In the genomic region with DNA sequence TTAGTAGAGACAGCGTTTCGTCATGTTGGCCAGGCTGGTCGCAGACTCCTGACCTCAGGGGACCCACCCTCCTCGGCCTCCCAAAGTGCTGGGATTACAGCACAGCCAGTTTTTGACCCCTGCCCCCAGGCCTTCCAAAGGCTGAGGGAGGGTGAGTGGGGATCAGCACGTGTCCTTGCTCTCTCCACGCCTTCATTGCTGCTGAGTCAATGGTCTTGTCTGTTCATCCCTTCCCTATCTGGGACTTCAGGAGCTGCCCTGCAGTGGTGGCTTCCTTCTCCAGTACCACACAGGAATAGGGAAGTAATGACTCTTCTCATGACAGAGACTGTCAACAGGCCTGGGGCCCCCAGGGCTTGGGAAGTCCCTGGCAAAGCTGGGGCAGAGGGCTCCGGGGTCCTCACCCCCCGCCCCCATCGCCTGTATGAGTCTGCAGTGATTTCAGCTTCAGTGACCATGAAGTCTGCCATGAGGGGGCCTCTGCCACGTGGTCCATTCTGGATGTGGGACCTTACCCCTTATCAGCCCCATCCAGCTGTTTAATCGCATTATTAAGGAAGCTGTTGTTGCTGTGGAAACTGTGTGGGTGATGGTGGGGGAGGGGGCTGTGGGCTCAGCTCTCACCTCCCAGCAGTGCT, we compare ENCODE assay signal across 1 cellular context.
TF ChIP-seq lines count a peak whose summit lies in the region.

No MANE protein-coding gene starts in this region.

TF ChIP-seq in HepG2, 621 proteins besides CTCF, POLR2A, EP300 and RAD21 (continued from another document and continues in another):
- TF ChIP-seq, protein P1, sequence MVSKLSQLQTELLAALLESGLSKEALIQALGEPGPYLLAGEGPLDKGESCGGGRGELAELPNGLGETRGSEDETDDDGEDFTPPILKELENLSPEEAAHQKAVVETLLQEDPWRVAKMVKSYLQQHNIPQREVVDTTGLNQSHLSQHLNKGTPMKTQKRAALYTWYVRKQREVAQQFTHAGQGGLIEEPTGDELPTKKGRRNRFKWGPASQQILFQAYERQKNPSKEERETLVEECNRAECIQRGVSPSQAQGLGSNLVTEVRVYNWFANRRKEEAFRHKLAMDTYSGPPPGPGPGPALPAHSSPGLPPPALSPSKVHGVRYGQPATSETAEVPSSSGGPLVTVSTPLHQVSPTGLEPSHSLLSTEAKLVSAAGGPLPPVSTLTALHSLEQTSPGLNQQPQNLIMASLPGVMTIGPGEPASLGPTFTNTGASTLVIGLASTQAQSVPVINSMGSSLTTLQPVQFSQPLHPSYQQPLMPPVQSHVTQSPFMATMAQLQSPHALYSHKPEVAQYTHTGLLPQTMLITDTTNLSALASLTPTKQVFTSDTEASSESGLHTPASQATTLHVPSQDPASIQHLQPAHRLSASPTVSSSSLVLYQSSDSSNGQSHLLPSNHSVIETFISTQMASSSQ (IDR thresholded peaks at IDR 0.05; ENCODE audit: low read depth), result no peak
- TF ChIP-seq, protein P1 (CRISPR knock-in tag; IDR thresholded peaks at IDR 0.05; ENCODE audit: borderline replicate concordance), result no peak
- TF ChIP-seq TCF7L2 (IDR thresholded peaks at IDR 0.05; ENCODE audit: low read depth, low read length), result no peak
- TF ChIP-seq, protein P2, sequence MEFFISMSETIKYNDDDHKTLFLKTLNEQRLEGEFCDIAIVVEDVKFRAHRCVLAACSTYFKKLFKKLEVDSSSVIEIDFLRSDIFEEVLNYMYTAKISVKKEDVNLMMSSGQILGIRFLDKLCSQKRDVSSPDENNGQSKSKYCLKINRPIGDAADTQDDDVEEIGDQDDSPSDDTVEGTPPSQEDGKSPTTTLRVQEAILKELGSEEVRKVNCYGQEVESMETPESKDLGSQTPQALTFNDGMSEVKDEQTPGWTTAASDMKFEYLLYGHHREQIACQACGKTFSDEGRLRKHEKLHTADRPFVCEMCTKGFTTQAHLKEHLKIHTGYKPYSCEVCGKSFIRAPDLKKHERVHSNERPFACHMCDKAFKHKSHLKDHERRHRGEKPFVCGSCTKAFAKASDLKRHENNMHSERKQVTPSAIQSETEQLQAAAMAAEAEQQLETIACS (CRISPR knock-in tag; IDR thresholded peaks at IDR 0.05), result no peak
- TF ChIP-seq SMARCE1 (IDR thresholded peaks at IDR 0.05; ENCODE audit: borderline replicate concordance), result no peak
- TF ChIP-seq ADNP (CRISPR knock-in tag; IDR thresholded peaks at IDR 0.05), result no peak
- TF ChIP-seq, protein P3, sequence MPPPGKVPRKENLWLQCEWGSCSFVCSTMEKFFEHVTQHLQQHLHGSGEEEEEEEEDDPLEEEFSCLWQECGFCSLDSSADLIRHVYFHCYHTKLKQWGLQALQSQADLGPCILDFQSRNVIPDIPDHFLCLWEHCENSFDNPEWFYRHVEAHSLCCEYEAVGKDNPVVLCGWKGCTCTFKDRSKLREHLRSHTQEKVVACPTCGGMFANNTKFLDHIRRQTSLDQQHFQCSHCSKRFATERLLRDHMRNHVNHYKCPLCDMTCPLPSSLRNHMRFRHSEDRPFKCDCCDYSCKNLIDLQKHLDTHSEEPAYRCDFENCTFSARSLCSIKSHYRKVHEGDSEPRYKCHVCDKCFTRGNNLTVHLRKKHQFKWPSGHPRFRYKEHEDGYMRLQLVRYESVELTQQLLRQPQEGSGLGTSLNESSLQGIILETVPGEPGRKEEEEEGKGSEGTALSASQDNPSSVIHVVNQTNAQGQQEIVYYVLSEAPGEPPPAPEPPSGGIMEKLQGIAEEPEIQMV (CRISPR knock-in tag; IDR thresholded peaks at IDR 0.05; ENCODE audit: low read depth), result no peak
- TF ChIP-seq MATR3 (CRISPR knock-in tag; IDR thresholded peaks at IDR 0.05), result no peak
- TF ChIP-seq ZNF17 (CRISPR knock-in tag; IDR thresholded peaks at IDR 0.05), result no peak
- no peak for TF ChIP-seq ZBTB42 (CRISPR knock-in tag; IDR thresholded peaks at IDR 0.05)
- no peak for TF ChIP-seq ZEB1 (IDR thresholded peaks at IDR 0.05; ENCODE audit: insufficient replicate concordance, low read depth)
- TF ChIP-seq ZNF546 (CRISPR knock-in tag; conservative IDR thresholded peaks at IDR 0.05), result 0 out of 2 replicates have a peak, but pooled peaks have one; percentile 59
- TF ChIP-seq ZNF138 (CRISPR knock-in tag; IDR thresholded peaks at IDR 0.05; ENCODE audit: low read depth), result no peak
- TF ChIP-seq ZKSCAN8 (CRISPR knock-in tag; IDR thresholded peaks at IDR 0.05; ENCODE audit: borderline replicate concordance), result no peak
- no peak for TF ChIP-seq ZNF180 (CRISPR knock-in tag; IDR thresholded peaks at IDR 0.05; ENCODE audit: borderline replicate concordance, low read depth)
- TF ChIP-seq, protein P4, sequence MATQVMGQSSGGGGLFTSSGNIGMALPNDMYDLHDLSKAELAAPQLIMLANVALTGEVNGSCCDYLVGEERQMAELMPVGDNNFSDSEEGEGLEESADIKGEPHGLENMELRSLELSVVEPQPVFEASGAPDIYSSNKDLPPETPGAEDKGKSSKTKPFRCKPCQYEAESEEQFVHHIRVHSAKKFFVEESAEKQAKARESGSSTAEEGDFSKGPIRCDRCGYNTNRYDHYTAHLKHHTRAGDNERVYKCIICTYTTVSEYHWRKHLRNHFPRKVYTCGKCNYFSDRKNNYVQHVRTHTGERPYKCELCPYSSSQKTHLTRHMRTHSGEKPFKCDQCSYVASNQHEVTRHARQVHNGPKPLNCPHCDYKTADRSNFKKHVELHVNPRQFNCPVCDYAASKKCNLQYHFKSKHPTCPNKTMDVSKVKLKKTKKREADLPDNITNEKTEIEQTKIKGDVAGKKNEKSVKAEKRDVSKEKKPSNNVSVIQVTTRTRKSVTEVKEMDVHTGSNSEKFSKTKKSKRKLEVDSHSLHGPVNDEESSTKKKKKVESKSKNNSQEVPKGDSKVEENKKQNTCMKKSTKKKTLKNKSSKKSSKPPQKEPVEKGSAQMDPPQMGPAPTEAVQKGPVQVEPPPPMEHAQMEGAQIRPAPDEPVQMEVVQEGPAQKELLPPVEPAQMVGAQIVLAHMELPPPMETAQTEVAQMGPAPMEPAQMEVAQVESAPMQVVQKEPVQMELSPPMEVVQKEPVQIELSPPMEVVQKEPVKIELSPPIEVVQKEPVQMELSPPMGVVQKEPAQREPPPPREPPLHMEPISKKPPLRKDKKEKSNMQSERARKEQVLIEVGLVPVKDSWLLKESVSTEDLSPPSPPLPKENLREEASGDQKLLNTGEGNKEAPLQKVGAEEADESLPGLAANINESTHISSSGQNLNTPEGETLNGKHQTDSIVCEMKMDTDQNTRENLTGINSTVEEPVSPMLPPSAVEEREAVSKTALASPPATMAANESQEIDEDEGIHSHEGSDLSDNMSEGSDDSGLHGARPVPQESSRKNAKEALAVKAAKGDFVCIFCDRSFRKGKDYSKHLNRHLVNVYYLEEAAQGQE (IDR thresholded peaks at IDR 0.05; ENCODE audit: borderline replicate concordance in 1 of 2, low read depth in 1 of 2, low read length in 2 of 2), result peak in 1 of 2 experiments; percentile 16; a peak in 1 of 4 replicates
- TF ChIP-seq, protein P5, sequence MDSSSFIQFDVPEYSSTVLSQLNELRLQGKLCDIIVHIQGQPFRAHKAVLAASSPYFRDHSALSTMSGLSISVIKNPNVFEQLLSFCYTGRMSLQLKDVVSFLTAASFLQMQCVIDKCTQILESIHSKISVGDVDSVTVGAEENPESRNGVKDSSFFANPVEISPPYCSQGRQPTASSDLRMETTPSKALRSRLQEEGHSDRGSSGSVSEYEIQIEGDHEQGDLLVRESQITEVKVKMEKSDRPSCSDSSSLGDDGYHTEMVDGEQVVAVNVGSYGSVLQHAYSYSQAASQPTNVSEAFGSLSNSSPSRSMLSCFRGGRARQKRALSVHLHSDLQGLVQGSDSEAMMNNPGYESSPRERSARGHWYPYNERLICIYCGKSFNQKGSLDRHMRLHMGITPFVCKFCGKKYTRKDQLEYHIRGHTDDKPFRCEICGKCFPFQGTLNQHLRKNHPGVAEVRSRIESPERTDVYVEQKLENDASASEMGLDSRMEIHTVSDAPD (CRISPR knock-in tag; IDR thresholded peaks at IDR 0.05), result 0 out of 2 replicates have a peak, but pooled peaks have one; percentile 5
- no peak for TF ChIP-seq RFXANK (CRISPR knock-in tag; IDR thresholded peaks at IDR 0.05)
- TF ChIP-seq TEAD3 (CRISPR knock-in tag; optimal IDR thresholded peaks at IDR 0.05; ENCODE audit: borderline replicate concordance), result peak; percentile 68
- TF ChIP-seq, protein P6, sequence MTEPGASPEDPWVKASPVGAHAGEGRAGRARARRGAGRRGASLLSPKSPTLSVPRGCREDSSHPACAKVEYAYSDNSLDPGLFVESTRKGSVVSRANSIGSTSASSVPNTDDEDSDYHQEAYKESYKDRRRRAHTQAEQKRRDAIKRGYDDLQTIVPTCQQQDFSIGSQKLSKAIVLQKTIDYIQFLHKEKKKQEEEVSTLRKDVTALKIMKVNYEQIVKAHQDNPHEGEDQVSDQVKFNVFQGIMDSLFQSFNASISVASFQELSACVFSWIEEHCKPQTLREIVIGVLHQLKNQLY (CRISPR knock-in tag; IDR thresholded peaks at IDR 0.05), result peak; percentile 76
- TF ChIP-seq, protein P7, sequence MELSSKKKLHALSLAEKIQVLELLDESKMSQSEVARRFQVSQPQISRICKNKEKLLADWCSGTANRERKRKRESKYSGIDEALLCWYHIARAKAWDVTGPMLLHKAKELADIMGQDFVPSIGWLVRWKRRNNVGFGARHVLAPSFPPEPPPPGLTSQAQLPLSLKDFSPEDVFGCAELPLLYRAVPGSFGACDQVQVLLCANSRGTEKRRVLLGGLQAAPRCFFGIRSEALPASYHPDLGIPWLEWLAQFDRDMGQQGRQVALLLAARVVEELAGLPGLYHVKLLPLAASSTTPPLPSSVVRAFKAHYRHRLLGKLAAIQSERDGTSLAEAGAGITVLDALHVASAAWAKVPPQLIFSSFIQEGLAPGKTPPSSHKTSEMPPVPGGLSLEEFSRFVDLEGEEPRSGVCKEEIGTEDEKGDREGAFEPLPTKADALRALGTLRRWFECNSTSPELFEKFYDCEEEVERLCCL (CRISPR knock-in tag; IDR thresholded peaks at IDR 0.05; ENCODE audit: borderline replicate concordance), result no peak
- peak; percentile 64 for TF ChIP-seq ZMYM4 (CRISPR knock-in tag; IDR thresholded peaks at IDR 0.05)
- TF ChIP-seq JUN (CRISPR knock-in tag; IDR thresholded peaks at IDR 0.05), result no peak
- TF ChIP-seq MEF2D (CRISPR knock-in tag; IDR thresholded peaks at IDR 0.05), result no peak
- TF ChIP-seq ZNF569 (CRISPR knock-in tag; IDR thresholded peaks at IDR 0.05; ENCODE audit: borderline replicate concordance), result no peak
- no peak for TF ChIP-seq DNMT1 (CRISPR knock-in tag; IDR thresholded peaks at IDR 0.05)
- TF ChIP-seq ZBTB20 (CRISPR knock-in tag; IDR thresholded peaks at IDR 0.05; ENCODE audit: borderline replicate concordance, low read depth), result no peak
- no peak for TF ChIP-seq ZFP37 (CRISPR knock-in tag; IDR thresholded peaks at IDR 0.05; ENCODE audit: borderline replicate concordance)
- no peak for TF ChIP-seq PRPF4 (IDR thresholded peaks at IDR 0.05; ENCODE audit: low read depth, low read length, poor library complexity, severe bottlenecking)
- TF ChIP-seq, protein P8, sequence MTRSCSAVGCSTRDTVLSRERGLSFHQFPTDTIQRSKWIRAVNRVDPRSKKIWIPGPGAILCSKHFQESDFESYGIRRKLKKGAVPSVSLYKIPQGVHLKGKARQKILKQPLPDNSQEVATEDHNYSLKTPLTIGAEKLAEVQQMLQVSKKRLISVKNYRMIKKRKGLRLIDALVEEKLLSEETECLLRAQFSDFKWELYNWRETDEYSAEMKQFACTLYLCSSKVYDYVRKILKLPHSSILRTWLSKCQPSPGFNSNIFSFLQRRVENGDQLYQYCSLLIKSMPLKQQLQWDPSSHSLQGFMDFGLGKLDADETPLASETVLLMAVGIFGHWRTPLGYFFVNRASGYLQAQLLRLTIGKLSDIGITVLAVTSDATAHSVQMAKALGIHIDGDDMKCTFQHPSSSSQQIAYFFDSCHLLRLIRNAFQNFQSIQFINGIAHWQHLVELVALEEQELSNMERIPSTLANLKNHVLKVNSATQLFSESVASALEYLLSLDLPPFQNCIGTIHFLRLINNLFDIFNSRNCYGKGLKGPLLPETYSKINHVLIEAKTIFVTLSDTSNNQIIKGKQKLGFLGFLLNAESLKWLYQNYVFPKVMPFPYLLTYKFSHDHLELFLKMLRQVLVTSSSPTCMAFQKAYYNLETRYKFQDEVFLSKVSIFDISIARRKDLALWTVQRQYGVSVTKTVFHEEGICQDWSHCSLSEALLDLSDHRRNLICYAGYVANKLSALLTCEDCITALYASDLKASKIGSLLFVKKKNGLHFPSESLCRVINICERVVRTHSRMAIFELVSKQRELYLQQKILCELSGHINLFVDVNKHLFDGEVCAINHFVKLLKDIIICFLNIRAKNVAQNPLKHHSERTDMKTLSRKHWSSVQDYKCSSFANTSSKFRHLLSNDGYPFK (CRISPR knock-in tag; IDR thresholded peaks at IDR 0.05; ENCODE audit: borderline replicate concordance), result no peak
- peak; percentile 85 to 96 for TF ChIP-seq NR2F1 (CRISPR knock-in tag; IDR thresholded peaks at IDR 0.05)
- TF ChIP-seq, protein P9, sequence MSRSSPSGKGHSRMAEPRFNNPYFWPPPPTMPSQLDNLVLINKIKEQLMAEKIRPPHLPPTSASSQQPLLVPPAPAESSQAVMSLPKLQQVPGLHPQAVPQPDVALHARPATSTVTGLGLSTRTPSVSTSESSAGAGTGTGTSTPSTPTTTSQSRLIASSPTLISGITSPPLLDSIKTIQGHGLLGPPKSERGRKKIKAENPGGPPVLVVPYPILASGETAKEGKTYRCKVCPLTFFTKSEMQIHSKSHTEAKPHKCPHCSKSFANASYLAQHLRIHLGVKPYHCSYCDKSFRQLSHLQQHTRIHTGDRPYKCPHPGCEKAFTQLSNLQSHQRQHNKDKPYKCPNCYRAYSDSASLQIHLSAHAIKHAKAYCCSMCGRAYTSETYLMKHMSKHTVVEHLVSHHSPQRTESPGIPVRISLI (CRISPR knock-in tag; IDR thresholded peaks at IDR 0.05; ENCODE audit: borderline replicate concordance), result no peak
- TF ChIP-seq ZNF570 (CRISPR knock-in tag; IDR thresholded peaks at IDR 0.05; ENCODE audit: borderline replicate concordance), result no peak
- TF ChIP-seq, protein P10, sequence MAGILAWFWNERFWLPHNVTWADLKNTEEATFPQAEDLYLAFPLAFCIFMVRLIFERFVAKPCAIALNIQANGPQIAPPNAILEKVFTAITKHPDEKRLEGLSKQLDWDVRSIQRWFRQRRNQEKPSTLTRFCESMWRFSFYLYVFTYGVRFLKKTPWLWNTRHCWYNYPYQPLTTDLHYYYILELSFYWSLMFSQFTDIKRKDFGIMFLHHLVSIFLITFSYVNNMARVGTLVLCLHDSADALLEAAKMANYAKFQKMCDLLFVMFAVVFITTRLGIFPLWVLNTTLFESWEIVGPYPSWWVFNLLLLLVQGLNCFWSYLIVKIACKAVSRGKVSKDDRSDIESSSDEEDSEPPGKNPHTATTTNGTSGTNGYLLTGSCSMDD (CRISPR knock-in tag; IDR thresholded peaks at IDR 0.05), result no peak
- TF ChIP-seq MEIS2 (CRISPR knock-in tag; IDR thresholded peaks at IDR 0.05), result no peak
- TF ChIP-seq RELA (CRISPR knock-in tag; IDR thresholded peaks at IDR 0.05), result no peak
- no peak for TF ChIP-seq ZNF143 (CRISPR knock-in tag; IDR thresholded peaks at IDR 0.05)
